Comparison of ENCODE assay signal across 18 cellular contexts in genomic region chr10:120941468-120941867, GRCh38.
DNase-seq lines count a peak whose midpoint lies in the region; ATAC-seq, FAIRE-seq and TF ChIP-seq lines count a peak whose summit lies in the region.
"Had no signal": no experiment of that assay in that cellular context is flagged by ENCODE, and none has a peak within 500 bp of the region (broad histone marks: within the 10 kb centered on the region; RNA-seq: fewer than 3 reads in every experiment).

No MANE protein-coding gene starts in this region.

- H3K27ac Mint-ChIP-seq in stimulated activated effector memory CD8-positive, alpha-beta T cell treated with anti-CD3 and anti-CD28 coated beads, Interleukin-12 subunit alpha, Interleukin-12 subunit beta, amount 100 ng/mL, for 72 hours: no peak overlapping the region
- H3K27ac Mint-ChIP-seq: B cell; CD8-positive, alpha-beta T cell; GM23338; HFFc6 had no signal

- 0 out of 3 replicates have a peak, but pooled peaks cover 3% of the 10 kb centered on the region for H3K9me3 ChIP-seq in A549
- no peaks in the 10 kb centered on the region for H3K9me3 ChIP-seq in RWPE2 (ENCODE audit: severe bottlenecking)
- no peaks in the 10 kb centered on the region for H3K9me3 ChIP-seq in keratinocyte (ENCODE audit: control insufficient read depth, low read depth, low read length)
- H3K9me3 ChIP-seq: BLaER1 treated with 17β-estradiol and CSF1 and Interleukin-3, amounts not matched to agents 10 nM and 100 nM had no signal

- no peaks in the 10 kb centered on the region for H3K79me2 ChIP-seq in keratinocyte (ENCODE audit: control insufficient read depth, insufficient read depth, low read length)

- H3K4me3 ChIP-seq in A549 (no peak overlapping the region), RWPE2 (ENCODE audit: severe bottlenecking) (no peak overlapping the region), keratinocyte (ENCODE audit: control insufficient read depth in 2 of 3, extremely low read depth in 1 of 3, insufficient read depth in 2 of 3, low read depth in 1 of 3, low read length in 3 of 3) (no peak overlapping the region)
- H3K4me3 ChIP-seq: BLaER1 treated with 17β-estradiol and CSF1 and Interleukin-3, amounts not matched to agents 10 nM and 100 nM; GM23338 had no signal

- H3K36me3 ChIP-seq in RWPE2 (ENCODE audit: low read depth) (no peaks in the 10 kb centered on the region), keratinocyte (ENCODE audit: control insufficient read depth in 2 of 2, extremely low read depth in 1 of 2, insufficient read depth in 2 of 2, low read length in 2 of 2) (no peaks in the 10 kb centered on the region)
- H3K36me3 ChIP-seq: BLaER1 treated with 17β-estradiol and CSF1 and Interleukin-3, amounts not matched to agents 10 nM and 100 nM had no signal

- H3K4me2 ChIP-seq in A549 (no peak overlapping the region), keratinocyte (ENCODE audit: control insufficient read depth, extremely low read depth, insufficient read depth, low read depth, low read length) (no peak overlapping the region)
- H3K4me2 ChIP-seq: BLaER1 treated with 17β-estradiol and CSF1 and Interleukin-3, amounts not matched to agents 10 nM and 100 nM; GM23338 had no signal

- H3K27ac ChIP-seq in A549: no peak overlapping the region
- no peak overlapping the region for H3K27ac ChIP-seq in RWPE2 (ENCODE audit: poor library complexity, severe bottlenecking)
- no peak overlapping the region for H3K27ac ChIP-seq in keratinocyte (ENCODE audit: control insufficient read depth, insufficient read depth, low read length)
- H3K27ac ChIP-seq: BLaER1 treated with 17β-estradiol and CSF1 and Interleukin-3, amounts not matched to agents 10 nM and 100 nM had no signal

- H4K20me1 ChIP-seq in keratinocyte (ENCODE audit: control insufficient read depth, extremely low read depth, insufficient read depth, low read length): no peaks in the 10 kb centered on the region

- no peaks in the 10 kb centered on the region for H3K4me1 Mint-ChIP-seq in stimulated activated effector memory CD8-positive, alpha-beta T cell treated with anti-CD3 and anti-CD28 coated beads, Interleukin-12 subunit alpha, Interleukin-12 subunit beta, amount 100 ng/mL, for 72 hours

- H3K9me3 Mint-ChIP-seq in stimulated activated effector memory CD8-positive, alpha-beta T cell treated with anti-CD3 and anti-CD28 coated beads, Interleukin-12 subunit alpha, Interleukin-12 subunit beta, amount 100 ng/mL, for 72 hours: no peaks in the 10 kb centered on the region
- H3K9me3 Mint-ChIP-seq: CD8-positive, alpha-beta T cell; HFFc6 had no signal

- TF ChIP-seq POLR2A in A549 (IDR thresholded peaks at IDR 0.05; ENCODE audit: low read length): no peak

- POLR2A ChIA-PET in A549 (lab: Yijun Ruan, JAX): no interaction called here

- H3K27me3 ChIP-seq in RWPE2 (ENCODE audit: insufficient read depth, poor library complexity, severe bottlenecking) (no peaks in the 10 kb centered on the region), keratinocyte (ENCODE audit: control insufficient read depth, extremely low read depth, insufficient read depth, low read length) (no peaks in the 10 kb centered on the region)

- H3K9me1 ChIP-seq in keratinocyte (ENCODE audit: control insufficient read depth, extremely low read depth, insufficient read depth, low read length): no peaks in the 10 kb centered on the region

- TF ChIP-seq CTCF in A549 (IDR thresholded peaks at IDR 0.05) (no peak), RWPE2 (IDR thresholded peaks at IDR 0.05; ENCODE audit: poor library complexity, severe bottlenecking) (no peak), keratinocyte (optimal IDR thresholded peaks at IDR 0.05 in 1 of 3, IDR thresholded peaks at IDR 0.05 in 1 of 3, conservative IDR thresholded peaks at IDR 0.05 in 1 of 3; ENCODE audit: extremely low read depth in 1 of 3, insufficient read depth in 2 of 3, low read length in 3 of 3) (no peak)

- no peak for TF ChIP-seq RAD21 in A549 (conservative IDR thresholded peaks at IDR 0.05 in 1 of 2, IDR thresholded peaks at IDR 0.05 in 1 of 2)

- no peak overlapping the region for H3K4me3 Mint-ChIP-seq in stimulated activated effector memory CD8-positive, alpha-beta T cell treated with anti-CD3 and anti-CD28 coated beads, Interleukin-12 subunit alpha, Interleukin-12 subunit beta, amount 100 ng/mL, for 72 hours
- H3K4me3 Mint-ChIP-seq: B cell; CD8-positive, alpha-beta T cell; GM23338; HFFc6 had no signal

- FAIRE-seq in A549 (lab: Jason Lieb, UNC) (no peak), keratinocyte (lab: Jason Lieb, UNC) (peak; percentile 71)
- FAIRE-seq: G401.6, GM12891, H54 had no signal

- ATAC-seq in A549 (no peak), RWPE2 (ENCODE audit: low read depth) (peak; percentile 51; the same call in 1 of the 3 replicates), HG02571 (IDR thresholded peaks at IDR 0.05; ENCODE audit: unreplicated experiment) (no peak)
- ATAC-seq in stimulated activated effector memory CD8-positive, alpha-beta T cell treated with anti-CD3 and anti-CD28 coated beads, Interleukin-12 subunit alpha, Interleukin-12 subunit beta, amount 100 ng/mL, for 72 hours: no peak
- ATAC-seq: CD8-positive, alpha-beta T cell; GM23338 had no signal

- H3K36me3 Mint-ChIP-seq in stimulated activated effector memory CD8-positive, alpha-beta T cell treated with anti-CD3 and anti-CD28 coated beads, Interleukin-12 subunit alpha, Interleukin-12 subunit beta, amount 100 ng/mL, for 72 hours: no peaks in the 10 kb centered on the region
- H3K36me3 Mint-ChIP-seq: CD8-positive, alpha-beta T cell had no signal

- dilution Hi-C loops in keratinocyte (cut with MboI; ENCODE audit: extremely low pct_ligation_motif_present, low sequenced_read_pairs): no loop called here

- WGBS in A549 (ENCODE audit: missing lambda C conversion rate): 38% methylated on average over 4 of the region's 4 CpGs

- no peak overlapping the region for H3K9ac ChIP-seq in keratinocyte (ENCODE audit: control insufficient read depth, extremely low read depth, insufficient read depth, low read length)
- H3K9ac ChIP-seq: BLaER1 treated with 17β-estradiol and CSF1 and Interleukin-3, amounts not matched to agents 10 nM and 100 nM had no signal

- CTCF ChIA-PET in A549 (lab: Yijun Ruan, JAX): interaction anchor here (1.3 to 3.4 kb wide), 5 partner anchors 18 to 945 kb away, joined by 3 to 24 read pairs (median 5); no protein-coding TSS in a partner anchor

- H3K4me1 ChIP-seq in A549 (no peaks in the 10 kb centered on the region), RWPE2 (ENCODE audit: insufficient read depth, poor library complexity, severe bottlenecking) (peaks cover 10% of the 10 kb centered on the region), keratinocyte (ENCODE audit: control insufficient read depth, extremely low read depth, insufficient read depth, low read length) (peaks cover 20% of the 10 kb centered on the region)

- TF ChIP-seq EP300 in A549 (IDR thresholded peaks at IDR 0.05): no peak

- no peak overlapping the region for H2AFZ ChIP-seq in keratinocyte (ENCODE audit: control insufficient read depth, low read length)
- H2AFZ ChIP-seq: GM23338 had no signal

- DNase-seq in A549 (ENCODE audit: low read depth in 1 of 2, low spot score in 1 of 2): no peak
- DNase-seq in HPDE6-E6E7 (ENCODE audit: extremely low spot score): peak; percentile 56
- no peak for DNase-seq in RWPE2 (ENCODE audit: low spot score)
- no peak for DNase-seq in keratinocyte (ENCODE audit: low read depth, low spot score)
- no peak for DNase-seq in NCI-H524 (lab: John Stamatoyannopoulos, UW)
- no peak for DNase-seq in stimulated activated effector memory CD8-positive, alpha-beta T cell treated with anti-CD3 and anti-CD28 coated beads, Interleukin-12 subunit alpha, Interleukin-12 subunit beta, amount 100 ng/mL, for 72 hours (ENCODE audit: low spot score in 2 of 2)
- DNase-seq: 8988T; CD8-positive, alpha-beta T cell; DMS 273 treated with DMSO at 0.1 percent for 48 hours; HCEC 1CT; HFFc6 had no signal

TF ChIP-seq in A549, 52 proteins besides CTCF, POLR2A, EP300 and RAD21:
- no peak for TF ChIP-seq GATA3 (IDR thresholded peaks at IDR 0.05; ENCODE audit: borderline replicate concordance)
- TF ChIP-seq FOSL2 (IDR thresholded peaks at IDR 0.05): no peak
- TF ChIP-seq FOSL2 (CRISPR knock-in tag; IDR thresholded peaks at IDR 0.05): peak; percentile 56; the same call in 1 of the 2 replicates
